1 cellular context compared by ENCODE assay signal in the genomic region with DNA sequence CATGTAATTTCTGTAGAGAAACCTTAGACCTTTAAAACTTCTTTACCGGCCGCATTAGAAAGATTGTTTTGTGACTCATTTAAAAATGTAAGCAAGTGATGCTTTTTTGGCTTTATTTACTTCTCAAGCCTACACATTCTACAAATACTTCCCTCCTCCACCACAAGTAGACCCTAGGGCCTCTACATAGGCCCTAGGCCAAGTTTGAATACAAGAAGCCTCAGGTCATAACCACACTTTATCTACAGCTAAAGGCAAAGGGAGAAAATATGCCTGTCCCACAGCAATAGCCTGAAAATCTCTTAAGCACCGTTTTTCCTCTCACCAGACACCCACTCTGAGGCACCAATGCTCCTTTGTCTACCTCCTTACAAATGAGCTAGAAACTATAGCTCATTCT.
TF ChIP-seq lines count a peak whose summit lies in the region.

No MANE protein-coding gene starts in this region.

TF ChIP-seq in GM23338, 12 proteins besides CTCF, POLR2A, EP300 and RAD21 (continued from another document):
- TF ChIP-seq, protein P1, sequence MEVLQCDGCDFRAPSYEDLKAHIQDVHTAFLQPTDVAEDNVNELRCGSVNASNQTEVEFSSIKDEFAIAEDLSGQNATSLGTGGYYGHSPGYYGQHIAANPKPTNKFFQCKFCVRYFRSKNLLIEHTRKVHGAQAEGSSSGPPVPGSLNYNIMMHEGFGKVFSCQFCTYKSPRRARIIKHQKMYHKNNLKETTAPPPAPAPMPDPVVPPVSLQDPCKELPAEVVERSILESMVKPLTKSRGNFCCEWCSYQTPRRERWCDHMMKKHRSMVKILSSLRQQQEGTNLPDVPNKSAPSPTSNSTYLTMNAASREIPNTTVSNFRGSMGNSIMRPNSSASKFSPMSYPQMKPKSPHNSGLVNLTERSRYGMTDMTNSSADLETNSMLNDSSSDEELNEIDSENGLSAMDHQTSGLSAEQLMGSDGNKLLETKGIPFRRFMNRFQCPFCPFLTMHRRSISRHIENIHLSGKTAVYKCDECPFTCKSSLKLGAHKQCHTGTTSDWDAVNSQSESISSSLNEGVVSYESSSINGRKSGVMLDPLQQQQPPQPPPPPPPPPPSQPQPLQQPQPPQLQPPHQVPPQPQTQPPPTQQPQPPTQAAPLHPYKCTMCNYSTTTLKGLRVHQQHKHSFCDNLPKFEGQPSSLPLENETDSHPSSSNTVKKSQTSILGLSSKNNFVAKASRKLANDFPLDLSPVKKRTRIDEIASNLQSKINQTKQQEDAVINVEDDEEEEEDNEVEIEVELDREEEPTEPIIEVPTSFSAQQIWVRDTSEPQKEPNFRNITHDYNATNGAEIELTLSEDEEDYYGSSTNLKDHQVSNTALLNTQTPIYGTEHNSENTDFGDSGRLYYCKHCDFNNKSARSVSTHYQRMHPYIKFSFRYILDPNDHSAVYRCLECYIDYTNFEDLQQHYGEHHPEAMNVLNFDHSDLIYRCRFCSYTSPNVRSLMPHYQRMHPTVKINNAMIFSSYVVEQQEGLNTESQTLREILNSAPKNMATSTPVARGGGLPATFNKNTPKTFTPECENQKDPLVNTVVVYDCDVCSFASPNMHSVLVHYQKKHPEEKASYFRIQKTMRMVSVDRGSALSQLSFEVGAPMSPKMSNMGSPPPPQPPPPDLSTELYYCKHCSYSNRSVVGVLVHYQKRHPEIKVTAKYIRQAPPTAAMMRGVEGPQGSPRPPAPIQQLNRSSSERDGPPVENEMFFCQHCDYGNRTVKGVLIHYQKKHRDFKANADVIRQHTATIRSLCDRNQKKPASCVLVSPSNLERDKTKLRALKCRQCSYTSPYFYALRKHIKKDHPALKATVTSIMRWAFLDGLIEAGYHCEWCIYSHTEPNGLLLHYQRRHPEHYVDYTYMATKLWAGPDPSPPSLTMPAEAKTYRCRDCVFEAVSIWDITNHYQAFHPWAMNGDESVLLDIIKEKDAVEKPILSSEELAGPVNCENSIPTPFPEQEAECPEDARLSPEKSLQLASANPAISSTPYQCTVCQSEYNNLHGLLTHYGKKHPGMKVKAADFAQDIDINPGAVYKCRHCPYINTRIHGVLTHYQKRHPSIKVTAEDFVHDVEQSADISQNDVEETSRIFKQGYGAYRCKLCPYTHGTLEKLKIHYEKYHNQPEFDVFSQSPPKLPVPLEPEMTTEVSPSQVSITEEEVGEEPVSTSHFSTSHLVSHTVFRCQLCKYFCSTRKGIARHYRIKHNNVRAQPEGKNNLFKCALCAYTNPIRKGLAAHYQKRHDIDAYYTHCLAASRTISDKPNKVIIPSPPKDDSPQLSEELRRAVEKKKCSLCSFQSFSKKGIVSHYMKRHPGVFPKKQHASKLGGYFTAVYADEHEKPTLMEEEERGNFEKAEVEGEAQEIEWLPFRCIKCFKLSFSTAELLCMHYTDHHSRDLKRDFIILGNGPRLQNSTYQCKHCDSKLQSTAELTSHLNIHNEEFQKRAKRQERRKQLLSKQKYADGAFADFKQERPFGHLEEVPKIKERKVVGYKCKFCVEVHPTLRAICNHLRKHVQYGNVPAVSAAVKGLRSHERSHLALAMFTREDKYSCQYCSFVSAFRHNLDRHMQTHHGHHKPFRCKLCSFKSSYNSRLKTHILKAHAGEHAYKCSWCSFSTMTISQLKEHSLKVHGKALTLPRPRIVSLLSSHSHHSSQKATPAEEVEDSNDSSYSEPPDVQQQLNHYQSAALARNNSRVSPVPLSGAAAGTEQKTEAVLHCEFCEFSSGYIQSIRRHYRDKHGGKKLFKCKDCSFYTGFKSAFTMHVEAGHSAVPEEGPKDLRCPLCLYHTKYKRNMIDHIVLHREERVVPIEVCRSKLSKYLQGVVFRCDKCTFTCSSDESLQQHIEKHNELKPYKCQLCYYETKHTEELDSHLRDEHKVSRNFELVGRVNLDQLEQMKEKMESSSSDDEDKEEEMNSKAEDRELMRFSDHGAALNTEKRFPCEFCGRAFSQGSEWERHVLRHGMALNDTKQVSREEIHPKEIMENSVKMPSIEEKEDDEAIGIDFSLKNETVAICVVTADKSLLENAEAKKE (CRISPR knock-in tag; IDR thresholded peaks at IDR 0.05) = no peak
- TF ChIP-seq POLR2AphosphoS5 (IDR thresholded peaks at IDR 0.05; ENCODE audit: low read depth) (no peak), CREB1 (CRISPR knock-in tag; IDR thresholded peaks at IDR 0.05; ENCODE audit: low read depth) (no peak), EZH2 (IDR thresholded peaks at IDR 0.05; ENCODE audit: low read depth, unreplicated experiment) (no peak), NANOG (IDR thresholded peaks at IDR 0.05; ENCODE audit: borderline replicate concordance) (no peak), STAT1 (IDR thresholded peaks at IDR 0.05; ENCODE audit: unreplicated experiment) (no peak), ZNF114 (CRISPR knock-in tag; IDR thresholded peaks at IDR 0.05) (no peak), EZH2phosphoT487 (IDR thresholded peaks at IDR 0.05; ENCODE audit: unreplicated experiment) (no peak), ZNF331 (CRISPR knock-in tag; IDR thresholded peaks at IDR 0.05; ENCODE audit: low read depth) (no peak)
- TF ChIP-seq, protein P2, sequence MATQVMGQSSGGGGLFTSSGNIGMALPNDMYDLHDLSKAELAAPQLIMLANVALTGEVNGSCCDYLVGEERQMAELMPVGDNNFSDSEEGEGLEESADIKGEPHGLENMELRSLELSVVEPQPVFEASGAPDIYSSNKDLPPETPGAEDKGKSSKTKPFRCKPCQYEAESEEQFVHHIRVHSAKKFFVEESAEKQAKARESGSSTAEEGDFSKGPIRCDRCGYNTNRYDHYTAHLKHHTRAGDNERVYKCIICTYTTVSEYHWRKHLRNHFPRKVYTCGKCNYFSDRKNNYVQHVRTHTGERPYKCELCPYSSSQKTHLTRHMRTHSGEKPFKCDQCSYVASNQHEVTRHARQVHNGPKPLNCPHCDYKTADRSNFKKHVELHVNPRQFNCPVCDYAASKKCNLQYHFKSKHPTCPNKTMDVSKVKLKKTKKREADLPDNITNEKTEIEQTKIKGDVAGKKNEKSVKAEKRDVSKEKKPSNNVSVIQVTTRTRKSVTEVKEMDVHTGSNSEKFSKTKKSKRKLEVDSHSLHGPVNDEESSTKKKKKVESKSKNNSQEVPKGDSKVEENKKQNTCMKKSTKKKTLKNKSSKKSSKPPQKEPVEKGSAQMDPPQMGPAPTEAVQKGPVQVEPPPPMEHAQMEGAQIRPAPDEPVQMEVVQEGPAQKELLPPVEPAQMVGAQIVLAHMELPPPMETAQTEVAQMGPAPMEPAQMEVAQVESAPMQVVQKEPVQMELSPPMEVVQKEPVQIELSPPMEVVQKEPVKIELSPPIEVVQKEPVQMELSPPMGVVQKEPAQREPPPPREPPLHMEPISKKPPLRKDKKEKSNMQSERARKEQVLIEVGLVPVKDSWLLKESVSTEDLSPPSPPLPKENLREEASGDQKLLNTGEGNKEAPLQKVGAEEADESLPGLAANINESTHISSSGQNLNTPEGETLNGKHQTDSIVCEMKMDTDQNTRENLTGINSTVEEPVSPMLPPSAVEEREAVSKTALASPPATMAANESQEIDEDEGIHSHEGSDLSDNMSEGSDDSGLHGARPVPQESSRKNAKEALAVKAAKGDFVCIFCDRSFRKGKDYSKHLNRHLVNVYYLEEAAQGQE (IDR thresholded peaks at IDR 0.05; ENCODE audit: unreplicated experiment) = no peak
- TF ChIP-seq, protein P3, sequence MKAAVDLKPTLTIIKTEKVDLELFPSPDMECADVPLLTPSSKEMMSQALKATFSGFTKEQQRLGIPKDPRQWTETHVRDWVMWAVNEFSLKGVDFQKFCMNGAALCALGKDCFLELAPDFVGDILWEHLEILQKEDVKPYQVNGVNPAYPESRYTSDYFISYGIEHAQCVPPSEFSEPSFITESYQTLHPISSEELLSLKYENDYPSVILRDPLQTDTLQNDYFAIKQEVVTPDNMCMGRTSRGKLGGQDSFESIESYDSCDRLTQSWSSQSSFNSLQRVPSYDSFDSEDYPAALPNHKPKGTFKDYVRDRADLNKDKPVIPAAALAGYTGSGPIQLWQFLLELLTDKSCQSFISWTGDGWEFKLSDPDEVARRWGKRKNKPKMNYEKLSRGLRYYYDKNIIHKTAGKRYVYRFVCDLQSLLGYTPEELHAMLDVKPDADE (IDR thresholded peaks at IDR 0.05) = no peak
